ENCODE assay signal across 26 cellular contexts in genomic region chr5:7415123-7415522, GRCh38. TPM values are rescaled to one million over a fixed set of nuclear protein-coding genes. Genes with fewer than 3 reads are reported as not detected.
"Had no signal": no experiment of that assay in that cellular context is flagged by ENCODE, and none has a peak within 500 bp of the region (broad histone marks: within the 10 kb centered on the region; RNA-seq: fewer than 3 reads in every experiment).

No MANE protein-coding gene starts in this region.

- DNase-seq: activated CD4-positive, alpha-beta memory T cell treated with anti-CD3 and anti-CD28 coated beads, Interleukin-2, amount 10 ng/mL, durations not matched to agents 7 days and 5 days; activated CD4-positive, alpha-beta T cell treated with anti-CD3 and anti-CD28 coated beads, Interleukin-2, amount 10 ng/mL, durations not matched to agents 24 days and 14 days; activated CD4-positive, CD25-positive, alpha-beta regulatory T cell treated with anti-CD3 and anti-CD28 coated beads, Interleukin-2, amount 50 U/mL, for 72 hours; activated CD8-positive, alpha-beta memory T cell treated with anti-CD3 and anti-CD28 coated beads, Interleukin-2, amount 50 U/mL, for 48 hours; activated gamma-delta T cell; activated naive CD4-positive, alpha-beta T cell treated with anti-CD3 and anti-CD28 coated beads, Interleukin-2, amount 50 U/mL, for 16 hours; activated T-cell treated with anti-CD3 and anti-CD28 coated beads, Interleukin-2, amount 50 U/mL, for 24 hours; amniotic stem cell; brain microvascular endothelial cell; central memory CD4-positive, alpha-beta T cell; effector CD8-positive, alpha-beta T cell; islet precursor cell; left ventricle myocardium inferior; sigmoid colon; spleen; stimulated activated CD4-positive, alpha-beta T cell treated with anti-CD3 and anti-CD28 coated beads, Interleukin-2, amount 100 ng/mL, for 48 hours; stimulated activated naive CD4-positive, alpha-beta T cell treated with Interleukin-2 at 50 U/mL for 16 hours; T-helper 9 cell; transverse colon had no signal

- H3K79me2 ChIP-seq: hepatocyte had no signal

- H3K4me2 ChIP-seq: hepatocyte had no signal

- H3K9me3 ChIP-seq: gastroesophageal sphincter, left ventricle myocardium inferior, prostate gland, sigmoid colon, spleen, transverse colon had no signal

- H3K27me3 ChIP-seq: brain microvascular endothelial cell, gastroesophageal sphincter, hepatocyte, sigmoid colon, transverse colon had no signal

- H3K27ac ChIP-seq: brain microvascular endothelial cell, epithelial cell of prostate, gastroesophageal sphincter, hepatocyte, left ventricle myocardium inferior, prostate gland, sigmoid colon, spleen, transverse colon had no signal

- H3K4me1 ChIP-seq: left ventricle myocardium inferior, prostate gland, spleen, transverse colon had no signal

- H2AFZ ChIP-seq: hepatocyte had no signal

- H3K4me3 ChIP-seq: gastroesophageal sphincter, hepatocyte, left ventricle myocardium inferior, lung, prostate gland, sigmoid colon, spleen, transverse colon had no signal

- ATAC-seq: gastroesophageal sphincter had no signal

- H3K36me3 ChIP-seq: brain microvascular endothelial cell, left ventricle myocardium inferior, prostate gland, sigmoid colon, spleen, transverse colon had no signal

RNA-seq across cellular contexts. Expression of gene ADCY2, which starts 19.2 kb away (rescaled TPM):
- total RNA-seq: activated CD4-positive, alpha-beta memory T cell treated with anti-CD3 and anti-CD28 coated beads, Interleukin-2, amount 10 ng/mL, durations not matched to agents 7 days and 5 days; activated CD4-positive, alpha-beta T cell treated with anti-CD3 and anti-CD28 coated beads, Interleukin-2, amount 10 ng/mL, durations not matched to agents 24 days and 14 days; dermis microvascular lymphatic vessel endothelial cell; T-helper 1 cell treated with Interleukin-12 subunit alpha and Interleukin-12 subunit beta and Interleukin-4 antibody, amounts not matched to agents 30 ng/mL and 1 ng/mL, for 36 hours had no signal
